Comparison of ENCODE assay signal across 26 cellular contexts in the genomic region with DNA sequence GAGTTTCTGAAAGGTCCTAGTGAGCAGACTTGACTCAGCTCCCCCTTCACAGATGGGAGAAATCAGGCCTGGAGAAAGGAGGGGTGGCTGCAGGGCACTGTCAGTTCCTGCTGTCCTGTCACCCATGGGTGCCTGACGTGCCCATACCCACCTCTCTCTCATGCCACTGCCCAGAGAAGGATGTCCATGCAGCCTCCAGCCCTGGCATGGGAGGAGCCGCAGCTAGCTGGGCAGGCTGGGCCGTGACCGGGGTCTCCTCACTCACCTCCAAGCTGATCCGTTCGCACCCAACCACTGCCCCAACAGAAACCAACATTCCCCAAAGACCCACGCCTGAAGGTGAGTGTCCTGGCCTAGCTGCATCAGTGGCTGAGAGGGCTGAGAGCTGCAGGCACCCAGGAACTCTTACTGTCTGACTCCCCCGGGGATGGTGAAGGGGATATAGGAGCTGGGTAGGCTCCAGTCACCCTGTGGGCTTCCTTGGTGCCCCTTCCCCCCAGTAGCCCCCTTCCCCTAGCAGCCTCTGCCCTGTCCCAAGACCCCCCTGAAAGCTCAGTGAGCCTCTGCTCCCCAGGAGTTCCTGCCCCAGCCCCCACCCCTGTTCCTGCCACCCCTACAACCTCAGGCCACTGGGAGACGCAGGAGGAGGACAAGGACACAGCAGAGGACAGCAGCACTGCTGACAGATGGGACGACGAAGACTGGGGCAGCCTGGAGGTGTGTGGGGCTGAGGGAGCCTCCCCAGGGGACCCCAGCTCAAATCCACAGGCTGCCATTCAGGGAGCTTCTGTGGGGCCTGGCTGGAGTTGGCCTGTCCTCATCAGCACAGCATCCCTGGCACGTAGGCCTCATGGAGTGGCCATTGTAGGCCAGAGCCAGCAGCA. TPM values are rescaled to one million over a fixed set of nuclear protein-coding genes. Genes with fewer than 3 reads are reported as not detected.
DNase-seq lines count a peak whose midpoint lies in the region; TF ChIP-seq lines count a peak whose summit lies in the region.
"Had no signal": no experiment of that assay in that cellular context is flagged by ENCODE, and none has a peak within 500 bp of the region (broad histone marks: within the 10 kb centered on the region; RNA-seq: fewer than 3 reads in every experiment).

No MANE protein-coding gene starts in this region.

- no peak overlapping the region for H2BK5ac ChIP-seq in mesenchymal stem cell (ENCODE audit: low read depth, low read length, poor library complexity, severe bottlenecking)

- H3K36me3 Mint-ChIP-seq in Caco-2 (ENCODE audit: insufficient read depth, unreplicated experiment): peaks cover 80% of the 10 kb centered on the region
- H3K36me3 Mint-ChIP-seq in neural crest cell (ENCODE audit: low read depth): peaks cover 8% of the 10 kb centered on the region
- H3K36me3 Mint-ChIP-seq: natural killer cell had no signal

- H2BK15ac ChIP-seq in mesenchymal stem cell (ENCODE audit: low read depth, poor library complexity, severe bottlenecking): no peak overlapping the region

- no TSS peak for BruUV-seq in Caco-2 (replicated peaks; lab: Mats Ljungman, UMichigan)

- no peak overlapping the region for H3K4me2 ChIP-seq in mesenchymal stem cell (ENCODE audit: low read length, poor library complexity, severe bottlenecking)

- H3K27me3 ChIP-seq in Caco-2 (replicated peaks; ENCODE audit: control insufficient read depth, insufficient read depth, low read length) (no peaks in the 10 kb centered on the region), mesenchymal stem cell (ENCODE audit: control insufficient read depth in 1 of 2, insufficient read depth in 1 of 2, low read length in 2 of 2) (no peaks in the 10 kb centered on the region)
- H3K27me3 ChIP-seq: heart left ventricle, SJCRH30 had no signal

- no peak overlapping the region for H4K8ac ChIP-seq in mesenchymal stem cell (ENCODE audit: low read length)

- H3K9me3 ChIP-seq in Caco-2 (no peaks in the 10 kb centered on the region), mesenchymal stem cell (ENCODE audit: control insufficient read depth, low read length) (no peaks in the 10 kb centered on the region)
- H3K9me3 ChIP-seq: HAP-1, heart left ventricle, SJCRH30 had no signal

- H3K27me3 Mint-ChIP-seq in Caco-2 (ENCODE audit: insufficient read depth, unreplicated experiment) (no peaks in the 10 kb centered on the region), neural crest cell (ENCODE audit: low read depth) (peaks cover 45% of the 10 kb centered on the region)
- H3K27me3 Mint-ChIP-seq: activated CD8-positive, alpha-beta memory T cell treated with anti-CD3 and anti-CD28 coated beads, Interleukin-2, amount 10 ng/mL, durations not matched to agents 7 days and 5 days; CD8-positive, alpha-beta memory T cell had no signal

- H2BK120ac ChIP-seq in mesenchymal stem cell (ENCODE audit: low read depth, low read length): no peak overlapping the region

- TF ChIP-seq CTCF in Caco-2 (IDR thresholded peaks at IDR 0.05; ENCODE audit: insufficient read depth in 1 of 2, low read depth in 1 of 2, low read length in 1 of 2, severe bottlenecking in 1 of 2, unreplicated experiment in 1 of 2) (no peak), VCaP (conservative IDR thresholded peaks at IDR 0.05) (no peak), neural crest cell (conservative IDR thresholded peaks at IDR 0.05) (no peak)

- peaks cover 9% of the 10 kb centered on the region for H3K36me3 ChIP-seq in Caco-2 (ENCODE audit: control insufficient read depth, insufficient read depth, low read length)
- peaks cover 63 to 84% of the 10 kb centered on the region in 2 experiments for H3K36me3 ChIP-seq in mesenchymal stem cell (ENCODE audit: control insufficient read depth in 1 of 2, insufficient read depth in 2 of 2, low read depth in 1 of 2, low read length in 2 of 2)

- no peak overlapping the region for H2BK12ac ChIP-seq in mesenchymal stem cell (ENCODE audit: low read length in 2 of 2)

- no peak overlapping the region for H2AK5ac ChIP-seq in mesenchymal stem cell (ENCODE audit: low read length, severe bottlenecking)

- 95% methylated on average over 8 of the region's 12 CpGs for WGBS in mesenchymal stem cell

- H3K27ac ChIP-seq in VCaP (peak overlapping the region; percentile 98), mesenchymal stem cell (ENCODE audit: low read length, poor library complexity, severe bottlenecking) (no peak overlapping the region)
- H3K27ac ChIP-seq: cardiac muscle cell, heart left ventricle, parathyroid adenoma, SJCRH30 had no signal

- intact Hi-C loops in Caco-2 (cut with micrococcal nuclease; ENCODE audit: unreplicated experiment): no loop called here

- peaks cover 14% of the 10 kb centered on the region for H3K79me1 ChIP-seq in mesenchymal stem cell (replicated peaks; ENCODE audit: low read length, poor library complexity, severe bottlenecking)

- H3K4me1 Mint-ChIP-seq in Caco-2 (ENCODE audit: low read depth, unreplicated experiment): peaks cover 5% of the 10 kb centered on the region
- H3K4me1 Mint-ChIP-seq in neural crest cell: no peaks in the 10 kb centered on the region

- H3K18ac ChIP-seq in mesenchymal stem cell (ENCODE audit: low read depth in 1 of 2, low read length in 2 of 2): no peak overlapping the region

- H3K9me3 Mint-ChIP-seq in Caco-2 (ENCODE audit: unreplicated experiment): no peaks in the 10 kb centered on the region
- no peaks in the 10 kb centered on the region for H3K9me3 Mint-ChIP-seq in neural crest cell
- H3K9me3 Mint-ChIP-seq: activated T-helper 2 cell treated with anti-CD3 and anti-CD28 coated beads, Interferon-gamma antibody, Interleukin-2, Interleukin-4, amounts not matched to agents 10 μg/mL and 5 μg/mL and 100 μg/mL, durations not matched to agents 14 hours and 24 hours and 36 hours; CD8-positive, alpha-beta memory T cell; natural killer cell had no signal

- H4K91ac ChIP-seq in mesenchymal stem cell (ENCODE audit: low read length): no peak overlapping the region

- H3K4me1 ChIP-seq in Caco-2 (peaks cover 8% of the 10 kb centered on the region), mesenchymal stem cell (ENCODE audit: control insufficient read depth, insufficient read depth, low read depth, low read length) (peaks cover 35% of the 10 kb centered on the region)
- H3K4me1 ChIP-seq: HAP-1, parathyroid adenoma had no signal

- H3K4me3 Mint-ChIP-seq in Caco-2 (ENCODE audit: unreplicated experiment): no peak overlapping the region
- H3K4me3 Mint-ChIP-seq in neural crest cell: peak overlapping the region; percentile 38
- H3K4me3 Mint-ChIP-seq: activated CD8-positive, alpha-beta memory T cell treated with anti-CD3 and anti-CD28 coated beads, Interleukin-2, amount 10 ng/mL, durations not matched to agents 7 days and 5 days had no signal

- peak; percentile 54 for DNase-seq in 8988T
- DNase-seq in Caco-2: no peak
- no peak for DNase-seq in neural crest cell (ENCODE audit: low read depth, low spot score)
- no peak for DNase-seq in mesenchymal stem cell
- no peak for DNase-seq in HT-29 (ENCODE audit: low spot score)
- no peak for DNase-seq in NCI-H2227 treated with DMSO at 0.1 percent for 48 hours (lab: John Stamatoyannopoulos, UW)
- DNase-seq: activated CD4-positive, alpha-beta T cell treated with anti-CD3 and anti-CD28 coated beads for 48 hours; anterior cingulate cortex; CD8-positive, alpha-beta memory T cell; DMS79; heart left ventricle; Kasumi-1; midbrain; natural killer cell; NCI-H1930; NK-92 treated with Interleukin-12 subunit alpha and Interleukin-12 subunit beta, amount 100 ng/mL, for 24 hours; SJCRH30; stimulated activated CD8-positive, alpha-beta memory T cell treated with anti-CD3 and anti-CD28 coated beads, Interleukin-4, amount 100 ng/mL, for 48 hours; substantia nigra; T-helper 1 cell had no signal

- no peak overlapping the region for H2AFZ ChIP-seq in mesenchymal stem cell (ENCODE audit: low read depth, low read length)
- H2AFZ ChIP-seq: parathyroid adenoma had no signal

- POLR2A ChIA-PET in Caco-2 (lab: Charles Lee): interaction anchor here (0.5 to 0.6 kb wide), 2 partner anchors 152 to 1487 kb away, joined by 3 to 4 read pairs; no protein-coding TSS in a partner anchor

- H3K27ac Mint-ChIP-seq in Caco-2 (ENCODE audit: unreplicated experiment) (peak overlapping the region; percentile 84), neural crest cell (ENCODE audit: unreplicated experiment) (no peak overlapping the region)
- H3K27ac Mint-ChIP-seq: activated CD8-positive, alpha-beta memory T cell treated with anti-CD3 and anti-CD28 coated beads, Interleukin-2, amount 10 ng/mL, durations not matched to agents 7 days and 5 days; activated T-helper 2 cell treated with anti-CD3 and anti-CD28 coated beads, Interferon-gamma antibody, Interleukin-2, Interleukin-4, amounts not matched to agents 10 μg/mL and 5 μg/mL and 100 μg/mL, durations not matched to agents 14 hours and 24 hours and 36 hours had no signal

- H3K14ac ChIP-seq in mesenchymal stem cell (ENCODE audit: low read length in 2 of 2): no peak overlapping the region

- CTCF ChIA-PET in Caco-2 (lab: Charles Lee): interaction anchor here (1.4 kb wide), 1 partner anchor 33 kb away, joined by 3 read pairs; the partner anchor contains the start of gene ZNRD2

- no peak overlapping the region for H3K23ac ChIP-seq in mesenchymal stem cell (ENCODE audit: low read length in 2 of 2)

- no peak overlapping the region for H3K4ac ChIP-seq in mesenchymal stem cell (ENCODE audit: low read depth in 1 of 2, low read length in 2 of 2)

- H3K4me3 ChIP-seq in Caco-2 (ENCODE audit: low read depth, low read length) (no peak overlapping the region), mesenchymal stem cell (ENCODE audit: insufficient read depth in 1 of 2, low read depth in 1 of 2, low read length in 2 of 2) (no peak overlapping the region)
- H3K4me3 ChIP-seq: cardiac muscle cell, HAP-1, heart left ventricle, SJCRH30 had no signal

- no peak overlapping the region for H3K9ac ChIP-seq in mesenchymal stem cell (ENCODE audit: low read length)
- H3K9ac ChIP-seq: parathyroid adenoma had no signal

RNA-seq across cellular contexts. Expression of gene SCYL1, which starts 11.8 kb away (rescaled TPM):
- 123 and 124 TPM in 2 replicates for total RNA-seq in Caco-2 (2022)
- total RNA-seq in neural crest cell: 66.0 and 68.8 TPM in 2 replicates
- 114 TPM for polyA plus RNA-seq in mesenchymal stem cell (2013, experiment 1 of 2)
- polyA plus RNA-seq in mesenchymal stem cell (2013, experiment 2 of 2): 115 TPM
- 177 and 182 TPM in 2 replicates for total RNA-seq in HT-29 (2014; rRNA removed; shearing (Covaris generic))

RNA-seq across cellular contexts. Expression of gene LTBP3, which starts 21.5 kb away (rescaled TPM):
- total RNA-seq in Caco-2 (2022) (87.2 and 91.2 TPM in 2 replicates), neural crest cell (21.0 and 22.5 TPM in 2 replicates)
- polyA plus RNA-seq in mesenchymal stem cell (2013, experiment 1 of 2): 52.8 TPM
- 46.9 TPM for polyA plus RNA-seq in mesenchymal stem cell (2013, experiment 2 of 2)
- total RNA-seq in HT-29 (2014; rRNA removed; shearing (Covaris generic)): 146 and 164 TPM in 2 replicates

RNA-seq across cellular contexts. Expression of gene ZNRD2, which starts 33.6 kb away (rescaled TPM):
- total RNA-seq in Caco-2 (2022) (52.9 and 53.9 TPM in 2 replicates), neural crest cell (32.2 and 33.2 TPM in 2 replicates)
- 64.9 TPM for polyA plus RNA-seq in mesenchymal stem cell (2013, experiment 1 of 2)
- 59.8 TPM for polyA plus RNA-seq in mesenchymal stem cell (2013, experiment 2 of 2)
- 137 and 158 TPM in 2 replicates for total RNA-seq in HT-29 (2014; rRNA removed; shearing (Covaris generic))

RNA-seq across cellular contexts. Expression of gene FAM89B, which starts 35.7 kb away (rescaled TPM):
- 24.0 and 26.9 TPM in 2 replicates for total RNA-seq in Caco-2 (2022)
- total RNA-seq in neural crest cell: 82.4 and 86.3 TPM in 2 replicates
- polyA plus RNA-seq in mesenchymal stem cell (2013, experiment 1 of 2): 50.0 TPM
- polyA plus RNA-seq in mesenchymal stem cell (2013, experiment 2 of 2): 53.5 TPM
- total RNA-seq in HT-29 (2014; rRNA removed; shearing (Covaris generic)): 122 and 127 TPM in 2 replicates

RNA-seq across cellular contexts. Expression of gene MALAT1, which starts 37.8 kb away (rescaled TPM):
- total RNA-seq in Caco-2 (2022) (4,797 and 4,914 TPM in 2 replicates), neural crest cell (4,794 and 5,409 TPM in 2 replicates)
- 972 TPM for polyA plus RNA-seq in mesenchymal stem cell (2013, experiment 1 of 2)
- polyA plus RNA-seq in mesenchymal stem cell (2013, experiment 2 of 2): 756 TPM
- total RNA-seq in HT-29 (2014; rRNA removed; shearing (Covaris generic)): 1,827 and 2,040 TPM in 2 replicates
